8 cellular contexts compared by ENCODE assay signal in the genomic region with DNA sequence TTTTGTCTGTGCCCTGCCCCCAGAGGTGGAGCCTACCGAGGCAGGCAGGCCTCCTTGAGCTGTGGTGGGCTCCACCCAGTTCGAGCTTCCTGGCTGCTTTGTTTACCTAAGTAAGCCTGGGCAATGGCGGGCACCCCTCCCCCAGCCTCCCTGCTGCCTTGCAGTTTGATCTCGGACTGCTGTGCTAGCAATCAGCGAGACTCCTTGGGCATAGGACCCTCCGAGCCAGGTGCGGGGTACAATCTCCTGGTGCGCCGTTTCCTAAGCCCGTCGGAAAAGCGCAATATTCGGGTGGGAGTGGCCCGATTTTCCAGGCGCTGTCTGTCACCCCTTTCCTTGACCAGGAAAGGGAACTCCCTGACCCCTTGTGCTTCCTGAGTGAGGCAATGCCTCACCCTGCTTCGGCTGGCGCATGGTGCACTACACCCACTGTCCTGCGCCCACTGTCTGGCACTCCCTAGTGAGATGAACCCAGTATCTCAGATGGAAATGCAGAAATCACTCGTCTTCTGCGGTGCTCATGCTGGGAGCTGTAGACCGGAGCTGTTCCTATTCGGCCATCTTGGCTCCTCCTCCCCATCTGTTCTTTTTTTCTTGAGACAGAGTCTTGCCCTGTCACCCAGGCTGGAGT. TPM values are rescaled to one million over a fixed set of nuclear protein-coding genes. Genes with fewer than 3 reads are reported as not detected.
A peak's percentile ranks its signal among the peaks of the same experiment; 100 is the strongest.
DNase-seq lines count a peak whose midpoint lies in the region; ATAC-seq and TF ChIP-seq lines count a peak whose summit lies in the region.
"Not testable (repeated sequence)": the region's sequence is repeated elsewhere in the genome, so short reads cannot be mapped to it uniquely, and the experiment has no call there.

No MANE protein-coding gene starts in this region.

- not testable (repeated sequence) for H3K9ac ChIP-seq in endodermal cell (ENCODE audit: extremely low read depth, low read length, poor library complexity, severe bottlenecking)

- not testable (repeated sequence) for TF ChIP-seq POLR2A in transverse colon (IDR thresholded peaks at IDR 0.05)

- WGBS in endodermal cell (ENCODE audit: insufficient coverage in 1 of 2, insufficient read length in 1 of 2), 2 experiments: 83 to 91% methylated on average over 12 to 22 of the region's 22 CpGs
- 52 to 57% methylated on average over 4 to 20 of the region's 22 CpGs for WGBS in transverse colon (ENCODE audit: low coverage in 1 of 2), 2 donors

- H3K4me1 Mint-ChIP-seq in Caco-2 (ENCODE audit: low read depth, unreplicated experiment); endodermal cell: not testable (repeated sequence)

- peak in 1 of 2 donors; percentile 45 for ATAC-seq in lower lobe of right lung

- TF ChIP-seq EP300 in transverse colon (IDR thresholded peaks at IDR 0.05; ENCODE audit: low read depth): not testable (repeated sequence)

- not testable (repeated sequence) for H3K27me3 Mint-ChIP-seq in Caco-2 (ENCODE audit: insufficient read depth, unreplicated experiment); endodermal cell (ENCODE audit: insufficient read depth)

- in situ Hi-C loops in transverse colon (cut with MboI; ENCODE audit: low pct_ligation_motif_present in 1 of 4, low pct_unique_long_range_greater_than_20kb in 1 of 4, low sequenced_read_pairs in 3 of 4): not testable (repeated sequence)

- H3K4me3 Mint-ChIP-seq in Caco-2 (ENCODE audit: unreplicated experiment): peak overlapping the region; percentile 45
- not testable (repeated sequence) for H3K4me3 Mint-ChIP-seq in endodermal cell

- not testable (repeated sequence) for H3K36me3 ChIP-seq in Caco-2 (ENCODE audit: control insufficient read depth, insufficient read depth, low read length); endodermal cell (ENCODE audit: control insufficient read depth, insufficient read depth, low read length); transverse colon
- H3K36me3 ChIP-seq in lower lobe of right lung: peaks cover 11% of the 10 kb centered on the region

- not testable (repeated sequence) for BruUV-seq in Caco-2 (replicated peaks; lab: Mats Ljungman, UMichigan)

- not testable (repeated sequence) for H3K27ac Mint-ChIP-seq in Caco-2 (ENCODE audit: unreplicated experiment)
- H3K27ac Mint-ChIP-seq in endodermal cell: peak overlapping the region; percentile 86

- not testable (repeated sequence) for H3K9me3 ChIP-seq in Caco-2; endodermal cell (ENCODE audit: control insufficient read depth, low read length); lower lobe of right lung; transverse colon

- peak in 1 of 2 experiments; percentile 29 for DNase-seq in Caco-2
- not testable (repeated sequence) for DNase-seq in HEK293T (ENCODE audit: extremely low spot score); endodermal cell
- peak; percentile 63 for DNase-seq in NCI-H82 (lab: John Stamatoyannopoulos, UW)
- peak; percentile 66 for DNase-seq in UCSD-AML1 (lab: John Stamatoyannopoulos, UW; ENCODE audit: unreplicated experiment)
- peak; percentile 35 for DNase-seq in activated effector memory CD4-positive, alpha-beta T cell treated with Interleukin-2 at 50 U/mL for 16 hours
- DNase-seq in lower lobe of right lung: peak; percentile 83
- DNase-seq in transverse colon: peak; percentile 56

- H3K4me3 ChIP-seq in Caco-2 (ENCODE audit: low read depth, low read length); endodermal cell (ENCODE audit: low read length): not testable (repeated sequence)
- H3K4me3 ChIP-seq in lower lobe of right lung (peak overlapping the region; percentile 37), transverse colon (peak overlapping the region in 3 of 4 donors; percentile 1 to 16 (median 2))

- intact Hi-C loops in Caco-2 (cut with micrococcal nuclease; ENCODE audit: unreplicated experiment); lower lobe of right lung (cut with DNase I); transverse colon (cut with DNase I; ENCODE audit: low total_unique reads): not testable (repeated sequence)

- not testable (repeated sequence) for H3K27ac ChIP-seq in endodermal cell (ENCODE audit: low read depth, low read length)
- H3K27ac ChIP-seq in lower lobe of right lung: peak overlapping the region; percentile 79
- peak overlapping the region; percentile 60 to 73 (median 68) for H3K27ac ChIP-seq in transverse colon

- CTCF ChIA-PET in Caco-2 (lab: Charles Lee); HEK293T (lab: Yijun Ruan, JAX): not testable (repeated sequence)

- POLR2A ChIA-PET in Caco-2 (lab: Charles Lee); HEK293T (lab: Yijun Ruan, JAX): not testable (repeated sequence)

- H3K9me3 Mint-ChIP-seq in Caco-2 (ENCODE audit: unreplicated experiment): not testable (repeated sequence)
- H3K9me3 Mint-ChIP-seq in endodermal cell: peaks cover 28% of the 10 kb centered on the region

- not testable (repeated sequence) for H3K36me3 Mint-ChIP-seq in Caco-2 (ENCODE audit: insufficient read depth, unreplicated experiment); endodermal cell (ENCODE audit: low read depth)

- not testable (repeated sequence) for H3K4me1 ChIP-seq in Caco-2; endodermal cell (ENCODE audit: control insufficient read depth, insufficient read depth, low read length); transverse colon
- peaks cover 13% of the 10 kb centered on the region for H3K4me1 ChIP-seq in lower lobe of right lung

- not testable (repeated sequence) for TF ChIP-seq CTCF in Caco-2 (IDR thresholded peaks at IDR 0.05; ENCODE audit: insufficient read depth in 1 of 2, low read depth in 1 of 2, low read length in 1 of 2, severe bottlenecking in 1 of 2, unreplicated experiment in 1 of 2); endodermal cell (conservative IDR thresholded peaks at IDR 0.05); lower lobe of right lung (IDR thresholded peaks at IDR 0.05); transverse colon (IDR thresholded peaks at IDR 0.05)

- H3K27me3 ChIP-seq in Caco-2 (replicated peaks; ENCODE audit: control insufficient read depth, insufficient read depth, low read length); endodermal cell (ENCODE audit: control insufficient read depth, insufficient read depth, low read length, poor library complexity, severe bottlenecking); lower lobe of right lung (ENCODE audit: low read depth); transverse colon: not testable (repeated sequence)

TF ChIP-seq in HEK293T, 16 proteins besides CTCF, POLR2A, EP300 and RAD21:
- TF ChIP-seq FOXK2 (IDR thresholded peaks at IDR 0.05): 0 out of 2 replicates have a peak, but pooled peaks have one; percentile 58
- TF ChIP-seq HDGF (IDR thresholded peaks at IDR 0.05; ENCODE audit: borderline replicate concordance): 0 out of 2 replicates have a peak, but pooled peaks have one; percentile 27
- TF ChIP-seq L3MBTL2 (conservative IDR thresholded peaks at IDR 0.05): 0 out of 2 replicates have a peak, but pooled peaks have one; percentile 35
- TF ChIP-seq, protein P1, sequence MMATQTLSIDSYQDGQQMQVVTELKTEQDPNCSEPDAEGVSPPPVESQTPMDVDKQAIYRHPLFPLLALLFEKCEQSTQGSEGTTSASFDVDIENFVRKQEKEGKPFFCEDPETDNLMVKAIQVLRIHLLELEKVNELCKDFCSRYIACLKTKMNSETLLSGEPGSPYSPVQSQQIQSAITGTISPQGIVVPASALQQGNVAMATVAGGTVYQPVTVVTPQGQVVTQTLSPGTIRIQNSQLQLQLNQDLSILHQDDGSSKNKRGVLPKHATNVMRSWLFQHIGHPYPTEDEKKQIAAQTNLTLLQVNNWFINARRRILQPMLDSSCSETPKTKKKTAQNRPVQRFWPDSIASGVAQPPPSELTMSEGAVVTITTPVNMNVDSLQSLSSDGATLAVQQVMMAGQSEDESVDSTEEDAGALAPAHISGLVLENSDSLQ (IDR thresholded peaks at IDR 0.05): peak; percentile 25; the same call in 1 of the 2 replicates

RNA-seq across cellular contexts. Expression of a gene that starts 7.2 kb away (rescaled TPM):
- total RNA-seq in Caco-2 (2022) (89.5 and 90.1 TPM in 2 replicates), endodermal cell (10 to 100 TPM; 80.5 to 90.6 TPM), lower lobe of right lung (39.4 TPM), transverse colon (100 to 1,000 TPM in 2 of 4 donors, 10 to 100 TPM in 2; 73.5 to 768 (median 90.1) TPM)
- polyA plus RNA-seq in endodermal cell (2013, experiment 1 of 2): 53.7 TPM
- polyA plus RNA-seq in endodermal cell (2013, experiment 2 of 2): 42.9 TPM
